Comparison of ENCODE assay signal across 16 cellular contexts in genomic region chr7:28065308-28065707, GRCh38.
DNase-seq lines count a peak whose midpoint lies in the region; ATAC-seq and TF ChIP-seq lines count a peak whose summit lies in the region.
"Had no signal": no experiment of that assay in that cellular context is flagged by ENCODE, and none has a peak within 500 bp of the region (broad histone marks: within the 10 kb centered on the region; RNA-seq: fewer than 3 reads in every experiment).

No MANE protein-coding gene starts in this region.

- ATAC-seq in RWPE2 (ENCODE audit: low read depth) = no peak; the same call in 2 of the 3 replicates

- peak in 1 of 4 donors; percentile 44 for TF ChIP-seq EP300 in sigmoid colon (IDR thresholded peaks at IDR 0.05)

- H3K4me1 ChIP-seq in RWPE2 (ENCODE audit: insufficient read depth, poor library complexity, severe bottlenecking) (peaks cover 30% of the 10 kb centered on the region), sigmoid colon (peaks cover 0 to 99% (median 90%) of the 10 kb centered on the region in 4 donors)

- WGBS in sigmoid colon, 2 donors = 78 to 85% methylated on average over 7 of the region's 7 CpGs

- peak; percentile 56 for DNase-seq in EL
- DNase-seq in RWPE2 (ENCODE audit: low spot score) = no peak
- peak; percentile 67 to 83 for DNase-seq in foreskin fibroblast
- DNase-seq in sigmoid colon = peak; percentile 77
- no peak for DNase-seq in NCI-H2227 (lab: John Stamatoyannopoulos, UW; ENCODE audit: unreplicated experiment)
- no peak for DNase-seq in NCI-H146 treated with DMSO at 0.1 percent for 48 hours (lab: John Stamatoyannopoulos, UW; ENCODE audit: unreplicated experiment)
- DNase-seq in stimulated activated CD4-positive, alpha-beta T cell treated with anti-CD3 and anti-CD28 coated beads, Interleukin-1b, Interleukin-23, amount 100 ng/mL, for 48 hours = no peak
- no peak for DNase-seq in H7
- DNase-seq: activated CD4-positive, CD25-positive, alpha-beta regulatory T cell treated with anti-CD3 and anti-CD28 coated beads, Interleukin-2, amount 50 U/mL, for 72 hours; activated T-cell treated with anti-CD3 and anti-CD28 coated beads, Interleukin-2, amount 50 U/mL, for 1 hour; CD8-positive, alpha-beta memory T cell; hypothalamus; KG1; NCI-H2081 treated with DMSO at 0.1 percent for 48 hours; stimulated activated naive CD4-positive, alpha-beta T cell treated with Interleukin-2 at 50 U/mL for 16 hours; T-helper 1 cell had no signal

- H3K27me3 ChIP-seq in RWPE2 (ENCODE audit: insufficient read depth, poor library complexity, severe bottlenecking) (no peaks in the 10 kb centered on the region), sigmoid colon (no peaks in the 10 kb centered on the region), H7 (ENCODE audit: control insufficient read depth, insufficient read depth, low read length) (no peaks in the 10 kb centered on the region)

- H3K27ac ChIP-seq in RWPE2 (ENCODE audit: poor library complexity, severe bottlenecking) = peak overlapping the region; percentile 13
- peak overlapping the region; percentile 55 to 85 (median 80) for H3K27ac ChIP-seq in sigmoid colon

- no peaks in the 10 kb centered on the region for H3K36me3 ChIP-seq in RWPE2 (ENCODE audit: low read depth)
- no peaks in the 10 kb centered on the region for H3K36me3 ChIP-seq in sigmoid colon
- H3K36me3 ChIP-seq in H7 (replicated peaks; ENCODE audit: control insufficient read depth, insufficient read depth, low read length) = no peaks in the 10 kb centered on the region

- H3K9me3 ChIP-seq in RWPE2 (ENCODE audit: severe bottlenecking) (no peaks in the 10 kb centered on the region), sigmoid colon (no peaks in the 10 kb centered on the region)

- H3K4me3 ChIP-seq in RWPE2 (ENCODE audit: severe bottlenecking) = no peak overlapping the region
- H3K4me3 ChIP-seq in foreskin fibroblast (ENCODE audit: low read depth in 1 of 2, low read length in 2 of 2) = peak overlapping the region in 1 of 2 donors; percentile 6
- peak overlapping the region in 1 of 4 donors; percentile 12 for H3K4me3 ChIP-seq in sigmoid colon
- no peak overlapping the region for H3K4me3 ChIP-seq in H7 (ENCODE audit: insufficient read depth, low read depth, low read length)

- no peak for TF ChIP-seq CTCF in RWPE2 (IDR thresholded peaks at IDR 0.05; ENCODE audit: poor library complexity, severe bottlenecking)
- no peak for TF ChIP-seq CTCF in foreskin fibroblast (IDR thresholded peaks at IDR 0.05; ENCODE audit: low read depth, low read length)
- no peak for TF ChIP-seq CTCF in sigmoid colon (IDR thresholded peaks at IDR 0.05)

- intact Hi-C loops in sigmoid colon (cut with DNase I) = loop anchor here (1.0 to 2.0 kb wide), 2 partner anchors 28 to 31 kb away; no protein-coding TSS in a partner anchor

- TF ChIP-seq POLR2A in sigmoid colon (IDR thresholded peaks at IDR 0.05) = no peak

Comparison
In these comparisons a context has a peak if more than half of its experiments do, and no peak if none do; other contexts are left out.
1. DNase-seq: peak in EL (single experiment), foreskin fibroblast (2 of 2) and sigmoid colon (single experiment); none in RWPE2 (single experiment), NCI-H2227 (single experiment), NCI-H146 treated with DMSO at 0.1 percent for 48 hours (single experiment), stimulated activated CD4-positive, alpha-beta T cell treated with anti-CD3 and anti-CD28 coated beads, Interleukin-1b, Interleukin-23, amount 100 ng/mL, for 48 hours (single experiment) and H7 (single experiment).